Comparison of ENCODE assay signal across 1 cellular context in genomic region chr11:3340025-3340424, GRCh38.
TF ChIP-seq lines count a peak whose summit lies in the region.

No MANE protein-coding gene starts in this region.

TF ChIP-seq in SK-N-SH, 30 proteins besides CTCF, POLR2A, EP300 and RAD21 (continued from another document):
- TF ChIP-seq REST (IDR thresholded peaks at IDR 0.05; ENCODE audit: low read depth, low read length) = no peak
